Comparison of ENCODE assay signal across 1 cellular context in the genomic region with DNA sequence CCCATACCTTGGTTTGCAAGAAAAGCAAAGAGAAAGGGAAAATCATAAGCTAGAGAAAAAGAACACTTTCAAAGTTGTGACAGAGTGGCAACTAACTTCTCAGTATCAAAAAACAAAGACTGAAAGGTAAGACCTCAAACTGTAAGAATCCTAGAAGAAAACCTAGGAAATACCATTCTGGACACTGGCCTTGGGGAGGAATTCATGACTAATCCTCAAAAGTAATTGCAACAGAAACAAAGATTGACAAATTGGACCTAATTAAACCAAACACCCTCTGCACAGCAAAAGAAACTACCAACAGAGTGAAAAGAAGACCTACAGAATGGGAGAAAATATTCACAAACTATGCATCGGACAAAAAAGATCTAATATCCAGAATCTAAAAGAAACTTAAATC.
TF ChIP-seq lines count a peak whose summit lies in the region.

No MANE protein-coding gene starts in this region.

TF ChIP-seq in SK-N-SH treated with all-trans-retinoic acid at 6 μM for 48 hours, 23 proteins besides CTCF, POLR2A, EP300 and RAD21 (continued from another document):
- TF ChIP-seq, protein P1, sequence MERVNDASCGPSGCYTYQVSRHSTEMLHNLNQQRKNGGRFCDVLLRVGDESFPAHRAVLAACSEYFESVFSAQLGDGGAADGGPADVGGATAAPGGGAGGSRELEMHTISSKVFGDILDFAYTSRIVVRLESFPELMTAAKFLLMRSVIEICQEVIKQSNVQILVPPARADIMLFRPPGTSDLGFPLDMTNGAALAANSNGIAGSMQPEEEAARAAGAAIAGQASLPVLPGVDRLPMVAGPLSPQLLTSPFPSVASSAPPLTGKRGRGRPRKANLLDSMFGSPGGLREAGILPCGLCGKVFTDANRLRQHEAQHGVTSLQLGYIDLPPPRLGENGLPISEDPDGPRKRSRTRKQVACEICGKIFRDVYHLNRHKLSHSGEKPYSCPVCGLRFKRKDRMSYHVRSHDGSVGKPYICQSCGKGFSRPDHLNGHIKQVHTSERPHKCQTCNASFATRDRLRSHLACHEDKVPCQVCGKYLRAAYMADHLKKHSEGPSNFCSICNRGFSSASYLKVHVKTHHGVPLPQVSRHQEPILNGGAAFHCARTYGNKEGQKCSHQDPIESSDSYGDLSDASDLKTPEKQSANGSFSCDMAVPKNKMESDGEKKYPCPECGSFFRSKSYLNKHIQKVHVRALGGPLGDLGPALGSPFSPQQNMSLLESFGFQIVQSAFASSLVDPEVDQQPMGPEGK (CRISPR knock-in tag; IDR thresholded peaks at IDR 0.05; ENCODE audit: borderline replicate concordance), result no peak
- TF ChIP-seq, protein P2, sequence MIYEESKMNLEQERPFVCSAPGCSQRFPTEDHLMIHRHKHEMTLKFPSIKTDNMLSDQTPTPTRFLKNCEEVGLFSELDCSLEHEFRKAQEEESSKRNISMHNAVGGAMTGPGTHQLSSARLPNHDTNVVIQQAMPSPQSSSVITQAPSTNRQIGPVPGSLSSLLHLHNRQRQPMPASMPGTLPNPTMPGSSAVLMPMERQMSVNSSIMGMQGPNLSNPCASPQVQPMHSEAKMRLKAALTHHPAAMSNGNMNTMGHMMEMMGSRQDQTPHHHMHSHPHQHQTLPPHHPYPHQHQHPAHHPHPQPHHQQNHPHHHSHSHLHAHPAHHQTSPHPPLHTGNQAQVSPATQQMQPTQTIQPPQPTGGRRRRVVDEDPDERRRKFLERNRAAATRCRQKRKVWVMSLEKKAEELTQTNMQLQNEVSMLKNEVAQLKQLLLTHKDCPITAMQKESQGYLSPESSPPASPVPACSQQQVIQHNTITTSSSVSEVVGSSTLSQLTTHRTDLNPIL (CRISPR knock-in tag; IDR thresholded peaks at IDR 0.05; ENCODE audit: low read depth), result no peak
